In the genomic region with DNA sequence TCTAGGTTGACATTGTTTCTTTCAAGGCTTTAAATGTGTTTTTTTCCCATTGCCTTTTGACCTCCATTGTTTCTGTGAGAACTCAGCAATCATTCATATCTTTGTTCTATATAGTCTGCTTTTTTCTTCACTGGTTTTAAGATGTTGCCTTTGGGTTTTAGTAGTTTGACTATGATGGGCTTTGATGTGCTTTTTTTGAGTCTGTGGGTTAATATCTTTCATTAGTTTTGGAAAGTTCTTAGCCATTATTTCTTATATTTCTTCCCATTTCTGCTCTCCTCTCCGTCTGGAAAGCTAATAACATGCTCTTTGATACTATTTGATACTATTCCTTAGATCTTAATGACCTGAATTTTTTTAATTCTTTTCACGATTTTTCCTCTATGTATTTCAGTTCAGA, we compare ENCODE assay signal across 30 cellular contexts. TPM values are rescaled to one million over a fixed set of nuclear protein-coding genes. Genes with fewer than 3 reads are reported as not detected.
"Had no signal": no experiment of that assay in that cellular context is flagged by ENCODE, and none has a peak within 500 bp of the region (broad histone marks: within the 10 kb centered on the region; RNA-seq: fewer than 3 reads in every experiment).

No MANE protein-coding gene starts in this region.

- ATAC-seq: activated T-cell treated with anti-CD3 and anti-CD28 coated beads, Interleukin-2, amount 50 U/mL, for 4 hours; foreskin keratinocyte; left lobe of liver; naive thymus-derived CD8-positive, alpha-beta T cell; pancreas; right cardiac atrium; upper lobe of right lung had no signal

- H3K9me3 ChIP-seq: adrenal gland, neutrophil, pancreas, upper lobe of right lung had no signal

- H3K4me3 Mint-ChIP-seq: activated naive CD8-positive, alpha-beta T cell; activated T-cell treated with anti-CD3 and anti-CD28 coated beads, Interleukin-2, amount 50 U/mL, for 4 hours; immature natural killer cell; mesothelial cell of epicardium; naive thymus-derived CD8-positive, alpha-beta T cell had no signal

- FAIRE-seq: astrocyte, bronchial epithelial cell, pancreas had no signal

- H2AFZ ChIP-seq: hepatocyte had no signal

- H3K4me1 ChIP-seq: foreskin keratinocyte, upper lobe of right lung had no signal

- H3K27me3 ChIP-seq: adrenal gland, foreskin keratinocyte, hepatocyte, neutrophil, pancreas, upper lobe of right lung had no signal

- H3K4me3 ChIP-seq: adrenal gland, hepatocyte, pancreas, upper lobe of right lung had no signal

- H3K27ac Mint-ChIP-seq: activated naive CD8-positive, alpha-beta T cell; activated T-helper 2 cell treated with anti-CD3 and anti-CD28 coated beads, Interferon-gamma antibody, Interleukin-2, Interleukin-4, amounts not matched to agents 10 μg/mL and 5 μg/mL and 100 μg/mL, durations not matched to agents 14 hours and 24 hours and 36 hours; mesothelial cell of epicardium had no signal

- H3K4me2 ChIP-seq: hepatocyte had no signal

- DNase-seq: activated CD4-positive, alpha-beta T cell treated with anti-CD3 and anti-CD28 coated beads for 4 hours; activated CD4-positive, alpha-beta T cell treated with anti-CD3 and anti-CD28 coated beads, Interleukin-2, amount 50 U/mL, for 48 hours; activated CD4-positive, CD25-positive, alpha-beta regulatory T cell; activated CD8-positive, alpha-beta memory T cell treated with anti-CD3 and anti-CD28 coated beads, Interleukin-2, amount 50 U/mL, for 48 hours; activated naive CD4-positive, alpha-beta T cell; activated T-cell treated with anti-CD3 and anti-CD28 coated beads, Interleukin-2, amount 50 U/mL, for 4 hours; effector CD8-positive, alpha-beta T cell; foreskin keratinocyte; glutamatergic neuron; immature natural killer cell; naive thymus-derived CD8-positive, alpha-beta T cell; pancreas; right cardiac atrium; stimulated activated CD4-positive, alpha-beta T cell treated with anti-CD3 and anti-CD28 coated beads, Interleukin-12 subunit alpha, Interleukin-12 subunit beta, amount 100 ng/mL, for 4 hours; stimulated activated CD4-positive, alpha-beta T cell treated with anti-CD3 and anti-CD28 coated beads, Interleukin-1b, Interleukin-23, amount 100 ng/mL, for 48 hours; T-helper 9 cell; upper lobe of right lung had no signal

- H3K27ac ChIP-seq: adrenal gland, foreskin keratinocyte, hepatocyte, neutrophil, pancreas, upper lobe of right lung had no signal

- H3K9me3 Mint-ChIP-seq: activated T-cell treated with anti-CD3 and anti-CD28 coated beads, Interleukin-2, amount 50 U/mL, for 4 hours; activated T-helper 2 cell treated with anti-CD3 and anti-CD28 coated beads, Interferon-gamma antibody, Interleukin-2, Interleukin-4, amounts not matched to agents 10 μg/mL and 5 μg/mL and 100 μg/mL, durations not matched to agents 14 hours and 24 hours and 36 hours; immature natural killer cell; naive thymus-derived CD8-positive, alpha-beta T cell had no signal

RNA-seq across cellular contexts. Expression of a gene that starts 32.7 kb away (rescaled TPM):
- total RNA-seq: activated CD8-positive, alpha-beta memory T cell treated with anti-CD3 and anti-CD28 coated beads for 36 hours; activated T-helper 2 cell treated with anti-CD3 and anti-CD28 coated beads, Interferon-gamma antibody, Interleukin-2, Interleukin-4, amounts not matched to agents 10 μg/mL and 5 μg/mL and 100 μg/mL, durations not matched to agents 14 hours and 24 hours and 36 hours; naive thymus-derived CD8-positive, alpha-beta T cell; T-helper 1 cell treated with Interleukin-12 subunit alpha and Interleukin-12 subunit beta and Interleukin-4 antibody, amounts not matched to agents 30 ng/mL and 1 ng/mL, for 36 hours had no signal
- polyA plus RNA-seq: immature natural killer cell; naive thymus-derived CD8-positive, alpha-beta T cell had no signal

RNA-seq across cellular contexts. Expression of a gene that starts 48.0 kb away (rescaled TPM):
- total RNA-seq: activated CD8-positive, alpha-beta memory T cell treated with anti-CD3 and anti-CD28 coated beads for 36 hours; activated T-cell treated with anti-CD3 and anti-CD28 coated beads, Interleukin-2, amount 50 U/mL, for 4 hours; activated T-helper 2 cell treated with anti-CD3 and anti-CD28 coated beads, Interferon-gamma antibody, Interleukin-2, Interleukin-4, amounts not matched to agents 10 μg/mL and 5 μg/mL and 100 μg/mL, durations not matched to agents 14 hours and 24 hours and 36 hours; bronchial epithelial cell; foreskin keratinocyte; left lobe of liver; lung microvascular endothelial cell; naive thymus-derived CD8-positive, alpha-beta T cell; T-helper 1 cell treated with Interleukin-12 subunit alpha and Interleukin-12 subunit beta and Interleukin-4 antibody, amounts not matched to agents 30 ng/mL and 1 ng/mL, for 36 hours; upper lobe of right lung had no signal
- polyA plus RNA-seq: esophagus; foreskin keratinocyte; hepatocyte; naive thymus-derived CD8-positive, alpha-beta T cell had no signal
